In genomic region chr11:73218106-73218829, GRCh38 we compare ENCODE assay signal across 8 cellular contexts. TPM values are rescaled to one million over a fixed set of nuclear protein-coding genes. Genes with fewer than 3 reads are reported as not detected.
DNase-seq lines count a peak whose midpoint lies in the region; ATAC-seq and TF ChIP-seq lines count a peak whose summit lies in the region.

Gene P2RY2, plus strand, starts transcription at chr11:73218281. Its CDS starts 15,879 bp downstream, at chr11:73234160.

- CTCF ChIA-PET in CD8-positive, alpha-beta memory T cell (lab: Charles Lee) = no interaction called here

- no peaks in the 10 kb centered on the region for H3K4me1 ChIP-seq in CD8-positive, alpha-beta memory T cell (ENCODE audit: insufficient read depth, low read length)

- peak in 37 of 56 donors; percentile 11 to 50 (median 31) for TF ChIP-seq CTCF in dorsolateral prefrontal cortex (IDR thresholded peaks at IDR 0.05 in 54 of 56, conservative IDR thresholded peaks at IDR 0.05 in 2 of 56; ENCODE audit: low read depth in 1 of 56, partially characterized antibody in 56 of 56)

- H3K27ac ChIP-seq in CD8-positive, alpha-beta memory T cell (ENCODE audit: low read depth, low read length) = no peak within 1 kb of the TSS
- H3K27ac ChIP-seq in dorsolateral prefrontal cortex = peak within 1 kb of the TSS in 2 of 59 donors; percentile 4 to 46

- H3K27me3 ChIP-seq in CD8-positive, alpha-beta memory T cell (ENCODE audit: insufficient read depth, low read length, poor library complexity, severe bottlenecking) = no peaks in the 10 kb centered on the region
- H3K27me3 ChIP-seq in dorsolateral prefrontal cortex = peaks cover 0 to 25% (median 7%) of the 10 kb centered on the region in 45 donors

- no peak within 1 kb of the TSS for H3K27ac Mint-ChIP-seq in CD8-positive, alpha-beta memory T cell
- peak within 1 kb of the TSS; percentile 60 for H3K27ac Mint-ChIP-seq in T-helper 17 cell

- peaks cover 23 to 25% of the 10 kb centered on the region in 2 donors for H3K27me3 Mint-ChIP-seq in CD8-positive, alpha-beta memory T cell
- H3K27me3 Mint-ChIP-seq in T-helper 17 cell = peaks cover 38% of the 10 kb centered on the region

- H3K9me3 ChIP-seq in CD8-positive, alpha-beta memory T cell (ENCODE audit: low read length) = no peaks in the 10 kb centered on the region
- peaks cover 3% of the 10 kb centered on the region for H3K9me3 ChIP-seq in T-helper 17 cell (ENCODE audit: control insufficient read depth, low read length, poor library complexity, severe bottlenecking)

- peaks cover 0 to 15% (median 9%) of the 10 kb centered on the region in 3 donors for H3K4me1 Mint-ChIP-seq in CD8-positive, alpha-beta memory T cell
- peaks cover 9% of the 10 kb centered on the region for H3K4me1 Mint-ChIP-seq in T-helper 17 cell

- H3K4me3 Mint-ChIP-seq in CD8-positive, alpha-beta memory T cell = peak within 1 kb of the TSS in 6 of 7 donors; percentile 11 to 82 (median 62)
- peak within 1 kb of the TSS; percentile 83 for H3K4me3 Mint-ChIP-seq in T-helper 17 cell

- no peak for DNase-seq in CD8-positive, alpha-beta memory T cell
- no peak for DNase-seq in T-helper 17 cell
- peak in 1 of 10 donors; percentile 55 for DNase-seq in dorsolateral prefrontal cortex
- DNase-seq in lung microvascular endothelial cell (ENCODE audit: low read depth in 2 of 2) = peak; percentile 43 to 56
- DNase-seq in stimulated activated CD8-positive, alpha-beta memory T cell treated with anti-CD3 and anti-CD28 coated beads, Interleukin-7, amount 100 ng/mL, for 24 hours (ENCODE audit: low read depth) = peak; percentile 14

- no peaks in the 10 kb centered on the region for H3K9me3 Mint-ChIP-seq in CD8-positive, alpha-beta memory T cell

- no peak within 1 kb of the TSS for H3K4me3 ChIP-seq in CD8-positive, alpha-beta memory T cell (ENCODE audit: low read length)
- peak within 1 kb of the TSS; percentile 19 to 68 (median 51) for H3K4me3 ChIP-seq in dorsolateral prefrontal cortex

- peak; percentile 43 for ATAC-seq in HG03520 (IDR thresholded peaks at IDR 0.05; ENCODE audit: unreplicated experiment)
- peak; percentile 78 for ATAC-seq in T-helper 17 cell
- no peak for ATAC-seq in HG03175 (IDR thresholded peaks at IDR 0.05; ENCODE audit: unreplicated experiment)
- no peak for ATAC-seq in GM21526 (IDR thresholded peaks at IDR 0.05; ENCODE audit: low FRiP score, unreplicated experiment)

- no peaks in the 10 kb centered on the region for H3K36me3 Mint-ChIP-seq in CD8-positive, alpha-beta memory T cell
- H3K36me3 Mint-ChIP-seq in T-helper 17 cell (ENCODE audit: low read depth) = peaks cover 7% of the 10 kb centered on the region

- H3K36me3 ChIP-seq in CD8-positive, alpha-beta memory T cell (ENCODE audit: insufficient read depth, low read length) = no peaks in the 10 kb centered on the region

- intact Hi-C loops in dorsolateral prefrontal cortex (cut with DNase I) = no loop called here

- POLR2A ChIA-PET in CD8-positive, alpha-beta memory T cell (lab: Charles Lee) = no interaction called here

RNA-seq across cellular contexts. Expression of gene P2RY2, which starts in this region (rescaled TPM):
- not detected for total RNA-seq in CD8-positive, alpha-beta memory T cell
- polyA plus RNA-seq in CD8-positive, alpha-beta memory T cell = not detected
- total RNA-seq in T-helper 17 cell = under 1 TPM; 0.29 to 0.55 TPM
- 1 to 10 TPM in 94 of 120 experiments, under 1 TPM in 25, not detected in 1; 0.28 to 5.8 (median 1.6) TPM for total RNA-seq in dorsolateral prefrontal cortex
- 0.20 and 0.65 TPM in 2 replicates for total RNA-seq in lung microvascular endothelial cell

Comparison
In these comparisons a context has a peak if more than half of its experiments do, and no peak if none do; other contexts are left out.
1. Peak in ATAC-seq in T-helper 17 cell; RNA of the gene not detected or under 1 TPM.
2. Peak in DNase-seq in lung microvascular endothelial cell; RNA of the gene not detected or under 1 TPM.